In the genomic region with DNA sequence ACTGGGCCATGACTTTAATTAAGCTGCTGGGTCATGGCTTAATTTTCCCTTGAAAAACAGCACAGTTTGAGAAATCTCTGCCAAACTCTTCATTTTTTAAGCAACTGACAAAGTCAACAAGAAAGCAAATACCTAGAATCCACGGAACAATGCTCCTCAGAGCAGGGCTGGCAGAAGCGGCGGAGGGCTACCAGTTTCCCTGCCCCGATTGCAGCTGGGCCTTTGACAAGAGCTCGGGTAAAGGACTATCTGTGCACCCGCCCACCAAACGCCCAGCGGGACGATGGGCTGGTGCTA, we compare ENCODE assay signal across 8 cellular contexts. TPM values are rescaled to one million over a fixed set of nuclear protein-coding genes. Genes with fewer than 3 reads are reported as not detected.
A peak's percentile ranks its signal among the peaks of the same experiment; 100 is the strongest.
DNase-seq lines count a peak whose midpoint lies in the region; ATAC-seq lines count a peak whose summit lies in the region.

No MANE protein-coding gene starts in this region.

- H3K27ac ChIP-seq in substantia nigra (ENCODE audit: low read depth, low read length, poor library complexity, severe bottlenecking): peak overlapping the region; percentile 91

- no peak for ATAC-seq in GM21515 (IDR thresholded peaks at IDR 0.05; ENCODE audit: unreplicated experiment)

- H3K36me3 Mint-ChIP-seq in immature natural killer cell: no peaks in the 10 kb centered on the region

- peak; percentile 8 for DNase-seq in stimulated activated CD4-positive, alpha-beta T cell treated with anti-CD3 and anti-CD28 coated beads, Interleukin-4, amount 100 ng/mL, for 24 hours
- no peak for DNase-seq in stimulated activated CD4-positive, alpha-beta T cell treated with anti-CD3 and anti-CD28 coated beads, Interleukin-12 subunit alpha, Interleukin-12 subunit beta, amount 100 ng/mL, for 4 hours
- DNase-seq in amniotic epithelial cell (ENCODE audit: low read depth) (peak; percentile 55), immature natural killer cell (no peak), substantia nigra (lab: John Stamatoyannopoulos, UW) (peak in 12 of 49 donors; percentile 12 to 72 (median 50)), C1 segment of cervical spinal cord (lab: John Stamatoyannopoulos, UW) (no peak), T1000 (lab: John Stamatoyannopoulos, UW) (no peak)

- H3K9me3 Mint-ChIP-seq in immature natural killer cell: no peaks in the 10 kb centered on the region

- H3K27me3 Mint-ChIP-seq in immature natural killer cell (ENCODE audit: low read depth in 3 of 3): peaks cover 12 to 18% (median 17%) of the 10 kb centered on the region in 3 donors

- H3K27ac Mint-ChIP-seq in immature natural killer cell: peak overlapping the region; percentile 86 to 89 (median 88)

- peaks cover 28 to 59% of the 10 kb centered on the region in 2 donors for H3K4me1 Mint-ChIP-seq in immature natural killer cell

- peak overlapping the region; percentile 90 to 100 (median 95) for H3K4me3 Mint-ChIP-seq in immature natural killer cell

RNA-seq across cellular contexts. Expression of gene GOLIM4, which starts 1.2 kb away (rescaled TPM):
- polyA plus RNA-seq in immature natural killer cell: 1 to 10 TPM; 2.3 to 7.7 (median 4.1) TPM

Comparison
In these comparisons a context has a peak if more than half of its experiments do, and no peak if none do; other contexts are left out.
1. DNase-seq: peak in stimulated activated CD4-positive, alpha-beta T cell treated with anti-CD3 and anti-CD28 coated beads, Interleukin-4, amount 100 ng/mL, for 24 hours (single experiment) and amniotic epithelial cell (single experiment); none in stimulated activated CD4-positive, alpha-beta T cell treated with anti-CD3 and anti-CD28 coated beads, Interleukin-12 subunit alpha, Interleukin-12 subunit beta, amount 100 ng/mL, for 4 hours (single experiment), immature natural killer cell (0 of 3), C1 segment of cervical spinal cord (0 of 14) and T1000 (single experiment).